ENCODE assay signal across 34 cellular contexts in the genomic region with DNA sequence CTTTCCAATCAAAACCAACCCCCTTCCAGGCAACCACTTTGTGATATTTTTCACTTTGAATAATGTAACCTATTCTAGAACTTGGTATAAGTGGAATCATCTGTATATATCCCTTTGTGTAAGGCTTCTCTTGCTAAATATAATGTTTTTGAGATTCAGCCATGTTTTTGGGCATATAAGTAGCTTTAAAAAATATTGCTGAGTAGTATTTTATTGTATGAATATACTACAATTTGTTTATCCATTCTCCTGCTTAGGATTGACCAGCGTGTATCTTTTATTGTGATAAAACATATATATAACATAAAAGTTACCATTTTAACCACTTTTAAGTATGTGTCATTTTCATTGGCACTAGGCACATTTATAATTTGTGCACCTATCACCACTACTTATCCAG.
DNase-seq lines count a peak whose midpoint lies in the region; ATAC-seq, FAIRE-seq and TF ChIP-seq lines count a peak whose summit lies in the region.
"Had no signal": no experiment of that assay in that cellular context is flagged by ENCODE, and none has a peak within 500 bp of the region (broad histone marks: within the 10 kb centered on the region; RNA-seq: fewer than 3 reads in every experiment).

No MANE protein-coding gene starts in this region.

- CTCF ChIA-PET in HepG2 (lab: Yijun Ruan, JAX; ENCODE audit: low intra/inter-chr PET ratio, low total read pairs) = no interaction called here
- CTCF ChIA-PET in A549 (lab: Yijun Ruan, JAX) = no interaction called here
- CTCF ChIA-PET in K562 (lab: Yijun Ruan, JAX; ENCODE audit: low intra/inter-chr PET ratio) = no interaction called here
- CTCF ChIA-PET in MCF 10A (lab: Yijun Ruan, JAX) = no interaction called here

- WGBS in HepG2 (ENCODE audit: low lambda C conversion rate) = 4% methylated on average over 1 of the region's 1 CpG
- WGBS in right lobe of liver (ENCODE audit: insufficient coverage, low coverage, low lambda C conversion rate, missing lambda C conversion rate) = 54% methylated on average over 1 of the region's 1 CpG
- WGBS in A549 (ENCODE audit: missing lambda C conversion rate) = 0% methylated on average over 1 of the region's 1 CpG
- WGBS in K562 (ENCODE audit: insufficient coverage, low coverage, missing lambda C conversion rate) = 0% methylated on average over 1 of the region's 1 CpG

- BruUV-seq in HepG2 (replicated peaks; lab: Mats Ljungman, UMichigan) (no TSS peak), K562 (replicated peaks; lab: Mats Ljungman, UMichigan) (no TSS peak), MCF 10A (replicated peaks; lab: Mats Ljungman, UMichigan) (no TSS peak)

- TF ChIP-seq CTCF in HepG2 (CRISPR knock-in tag; IDR thresholded peaks at IDR 0.05) = no peak
- TF ChIP-seq CTCF in right lobe of liver (IDR thresholded peaks at IDR 0.05) = no peak
- no peak for TF ChIP-seq CTCF in A549 (IDR thresholded peaks at IDR 0.05)
- TF ChIP-seq CTCF in K562 (IDR thresholded peaks at IDR 0.05 in 2 of 3, conservative IDR thresholded peaks at IDR 0.05 in 1 of 3; ENCODE audit: insufficient read depth in 2 of 3, low read depth in 1 of 3, low read length in 3 of 3) = no peak
- TF ChIP-seq CTCF in MCF 10A (IDR thresholded peaks at IDR 0.05; ENCODE audit: unreplicated experiment) = no peak

- H3K27ac Mint-ChIP-seq in MCF 10A (ENCODE audit: low read depth, unreplicated experiment) = no peak overlapping the region
- H3K27ac Mint-ChIP-seq: B cell; CD14-positive monocyte; CD4-positive, alpha-beta T cell; CD4-positive, CD25-positive, alpha-beta regulatory T cell; CD8-positive, alpha-beta memory T cell; CD8-positive, alpha-beta T cell had no signal

- H3K4me1 ChIP-seq in HepG2 (ENCODE audit: insufficient read depth, low read length) (no peaks in the 10 kb centered on the region), right lobe of liver (no peaks in the 10 kb centered on the region), A549 (no peaks in the 10 kb centered on the region), K562 (replicated peaks in 1 of 2; ENCODE audit: control insufficient read depth in 2 of 2, insufficient read depth in 2 of 2, low read length in 2 of 2) (no peaks in the 10 kb centered on the region)
- H3K4me1 ChIP-seq: BE2C; BLaER1; BLaER1 treated with 17β-estradiol and CSF1 and Interleukin-3, amounts not matched to agents 10 nM and 100 nM; Caco-2 had no signal

- TF ChIP-seq EP300 in HepG2 (IDR thresholded peaks at IDR 0.05; ENCODE audit: low read depth in 2 of 2, low read length in 2 of 2) = no peak
- TF ChIP-seq EP300 in HepG2 (CRISPR knock-in tag; IDR thresholded peaks at IDR 0.05; ENCODE audit: borderline replicate concordance) = no peak
- no peak for TF ChIP-seq EP300 in A549 (IDR thresholded peaks at IDR 0.05)
- no peak for TF ChIP-seq EP300 in K562 (IDR thresholded peaks at IDR 0.05; ENCODE audit: low read length)

- H3K79me2 ChIP-seq in HepG2 (ENCODE audit: insufficient read depth, low read length) = no peaks in the 10 kb centered on the region
- H3K79me2 ChIP-seq in K562 (ENCODE audit: control insufficient read depth, insufficient read depth, low read length) = no peaks in the 10 kb centered on the region

- DNase-seq in HepG2 (ENCODE audit: low spot score) = no peak
- DNase-seq in right lobe of liver = no peak
- no peak for DNase-seq in A549 (ENCODE audit: low read depth in 1 of 2, low spot score in 1 of 2)
- DNase-seq in K562 (ENCODE audit: extremely low read depth in 1 of 4, low spot score in 3 of 4) = no peak
- DNase-seq in SK-N-DZ (ENCODE audit: low spot score) = no peak
- no peak for DNase-seq in MCF 10A (ENCODE audit: unreplicated experiment)
- DNase-seq: 8988T; ACHN; AML-193; BE2C; C1 segment of cervical spinal cord; Caco-2; Calu3; CD4-positive, alpha-beta memory T cell; CD4-positive, alpha-beta T cell; CD4-positive, CD25-positive, alpha-beta regulatory T cell; CD8-positive, alpha-beta memory T cell; CD8-positive, alpha-beta T cell; COR-L47; DMS 273 treated with DMSO at 0.1 percent for 48 hours; DMS153; DMS53; DMS79; DMS79 treated with DMSO at 0.1 percent for 48 hours; DND-41; EL had no signal

- H3K27me3 Mint-ChIP-seq in MCF 10A (ENCODE audit: insufficient read depth, unreplicated experiment) = peaks cover under 1% of the 10 kb centered on the region
- H3K27me3 Mint-ChIP-seq: CD4-positive, alpha-beta memory T cell; CD4-positive, alpha-beta T cell; CD4-positive, CD25-positive, alpha-beta regulatory T cell had no signal

- no peaks in the 10 kb centered on the region for H3K4me1 Mint-ChIP-seq in MCF 10A (ENCODE audit: insufficient read depth, unreplicated experiment)
- H3K4me1 Mint-ChIP-seq: B cell; CD14-positive monocyte; CD4-positive, alpha-beta memory T cell; CD4-positive, CD25-positive, alpha-beta regulatory T cell; CD8-positive, alpha-beta memory T cell had no signal

- in situ Hi-C loops in HepG2 (cut with HindIII; ENCODE audit: extremely low pct_ligation_motif_present, low pct_unique_long_range_greater_than_20kb) (no loop called here), K562 (cut with MboI) (no loop called here)

- ATAC-seq in HepG2 = no peak
- no peak for ATAC-seq in right lobe of liver
- no peak for ATAC-seq in A549
- ATAC-seq in K562 = no peak
- ATAC-seq: CD8-positive, alpha-beta T cell had no signal

- no peaks in the 10 kb centered on the region for H4K20me1 ChIP-seq in HepG2 (ENCODE audit: insufficient read depth, low read length)
- H4K20me1 ChIP-seq in K562 (replicated peaks; ENCODE audit: control insufficient read depth, insufficient read depth, low read length) = no peaks in the 10 kb centered on the region
- H4K20me1 ChIP-seq: BLaER1; BLaER1 treated with 17β-estradiol and CSF1 and Interleukin-3, amounts not matched to agents 10 nM and 100 nM had no signal

- TF ChIP-seq POLR2A in HepG2 (IDR thresholded peaks at IDR 0.05; ENCODE audit: insufficient read depth in 1 of 2, low read depth in 2 of 2, low read length in 2 of 2) = no peak
- no peak for TF ChIP-seq POLR2A in right lobe of liver (IDR thresholded peaks at IDR 0.05)
- no peak for TF ChIP-seq POLR2A in A549 (IDR thresholded peaks at IDR 0.05; ENCODE audit: low read length)
- TF ChIP-seq POLR2A in K562 (conservative IDR thresholded peaks at IDR 0.05) = no peak

- H3K9me1 ChIP-seq in K562 (ENCODE audit: control insufficient read depth, insufficient read depth, low read length) = no peaks in the 10 kb centered on the region

- FAIRE-seq in HepG2 (lab: Jason Lieb, UNC) = no peak
- no peak for FAIRE-seq in A549 (lab: Jason Lieb, UNC)
- FAIRE-seq in K562 (lab: Jason Lieb, UNC) = no peak
- FAIRE-seq: A204.1, D721Med had no signal

- H3K4me2 ChIP-seq in HepG2 (ENCODE audit: low read depth, low read length) = no peak overlapping the region
- H3K4me2 ChIP-seq in A549 = no peak overlapping the region
- no peak overlapping the region for H3K4me2 ChIP-seq in K562 (ENCODE audit: insufficient read depth, low read length)
- H3K4me2 ChIP-seq: BLaER1; BLaER1 treated with 17β-estradiol and CSF1 and Interleukin-3, amounts not matched to agents 10 nM and 100 nM had no signal

- H3K4me3 ChIP-seq in HepG2 (replicated peaks in 1 of 3; ENCODE audit: insufficient read depth in 1 of 3, low read depth in 2 of 3, low read length in 3 of 3) (no peak overlapping the region), right lobe of liver (no peak overlapping the region), A549 (no peak overlapping the region), K562 (no peak overlapping the region)
- H3K4me3 ChIP-seq: BLaER1; BLaER1 treated with 17β-estradiol and CSF1 and Interleukin-3, amounts not matched to agents 10 nM and 100 nM had no signal

- H3K4me3 Mint-ChIP-seq in MCF 10A (ENCODE audit: unreplicated experiment) = no peak overlapping the region
- H3K4me3 Mint-ChIP-seq: B cell; CD14-positive monocyte; CD4-positive, alpha-beta memory T cell; CD4-positive, alpha-beta T cell; CD4-positive, CD25-positive, alpha-beta regulatory T cell; CD8-positive, alpha-beta memory T cell; CD8-positive, alpha-beta T cell had no signal

- POLR2A ChIA-PET in HepG2 (lab: Yijun Ruan, JAX) = no interaction called here
- POLR2A ChIA-PET in A549 (lab: Yijun Ruan, JAX) = no interaction called here
- POLR2A ChIA-PET in K562 (lab: Yijun Ruan, JAX) = no interaction called here
- POLR2A ChIA-PET in MCF 10A (lab: Yijun Ruan, JAX) = no interaction called here

- no peaks in the 10 kb centered on the region for H3K36me3 Mint-ChIP-seq in MCF 10A (ENCODE audit: insufficient read depth, unreplicated experiment)
- H3K36me3 Mint-ChIP-seq: CD14-positive monocyte; CD4-positive, alpha-beta memory T cell; CD4-positive, CD25-positive, alpha-beta regulatory T cell; CD8-positive, alpha-beta memory T cell; CD8-positive, alpha-beta T cell had no signal

- H3K36me3 ChIP-seq in HepG2 (replicated peaks in 1 of 2; ENCODE audit: control insufficient read depth in 1 of 2, insufficient read depth in 2 of 2, low read length in 2 of 2) = no peaks in the 10 kb centered on the region
- no peaks in the 10 kb centered on the region for H3K36me3 ChIP-seq in right lobe of liver
- no peaks in the 10 kb centered on the region for H3K36me3 ChIP-seq in K562 (ENCODE audit: control insufficient read depth, insufficient read depth, low read length)
- H3K36me3 ChIP-seq: BE2C; BLaER1; BLaER1 treated with 17β-estradiol and CSF1 and Interleukin-3, amounts not matched to agents 10 nM and 100 nM had no signal

- TF ChIP-seq RAD21 in HepG2 (CRISPR knock-in tag; IDR thresholded peaks at IDR 0.05) (no peak), A549 (conservative IDR thresholded peaks at IDR 0.05 in 1 of 2, IDR thresholded peaks at IDR 0.05 in 1 of 2) (no peak), K562 (CRISPR knock-in tag; conservative IDR thresholded peaks at IDR 0.05 in 1 of 2, IDR thresholded peaks at IDR 0.05 in 1 of 2) (no peak)

- intact Hi-C loops in HepG2 (cut with micrococcal nuclease; ENCODE audit: unreplicated experiment) (no loop called here), right lobe of liver (cut with DNase I) (no loop called here), K562 (cut with micrococcal nuclease) (no loop called here), MCF 10A (cut with micrococcal nuclease) (no loop called here)

- no peaks in the 10 kb centered on the region for H3K27me3 ChIP-seq in HepG2 (ENCODE audit: control insufficient read depth in 1 of 2, insufficient read depth in 2 of 2, low read length in 2 of 2)
- no peaks in the 10 kb centered on the region for H3K27me3 ChIP-seq in right lobe of liver
- H3K27me3 ChIP-seq in K562 (ENCODE audit: control insufficient read depth in 2 of 2, insufficient read depth in 2 of 2, low read length in 2 of 2) = no peaks in the 10 kb centered on the region
- H3K27me3 ChIP-seq: BE2C; BLaER1; BLaER1 treated with 17β-estradiol and CSF1 and Interleukin-3, amounts not matched to agents 10 nM and 100 nM had no signal

- H3K27ac ChIP-seq in HepG2 (ENCODE audit: extremely low read length, insufficient read depth, low read length) (no peak overlapping the region), right lobe of liver (no peak overlapping the region), A549 (no peak overlapping the region), K562 (ENCODE audit: extremely low read depth, low read depth, low read length) (no peak overlapping the region)
- H3K27ac ChIP-seq: 22Rv1; BLaER1; BLaER1 treated with 17β-estradiol and CSF1 and Interleukin-3, amounts not matched to agents 10 nM and 100 nM; C4-2B had no signal

- H2AFZ ChIP-seq in HepG2 (ENCODE audit: low read length) (no peak overlapping the region), K562 (ENCODE audit: low read depth, low read length) (no peak overlapping the region)

- no peak overlapping the region for H3K9ac ChIP-seq in HepG2 (ENCODE audit: insufficient read depth, low read depth, low read length)
- H3K9ac ChIP-seq in K562 (ENCODE audit: insufficient read depth in 1 of 2, low read depth in 2 of 2, low read length in 2 of 2) = no peak overlapping the region
- H3K9ac ChIP-seq: BLaER1; BLaER1 treated with 17β-estradiol and CSF1 and Interleukin-3, amounts not matched to agents 10 nM and 100 nM had no signal

- H3K9me3 Mint-ChIP-seq in MCF 10A (ENCODE audit: unreplicated experiment) = peaks cover 14% of the 10 kb centered on the region

- H3K9me3 ChIP-seq in HepG2 (ENCODE audit: low read length) (no peaks in the 10 kb centered on the region), right lobe of liver (no peaks in the 10 kb centered on the region), A549 (no peaks in the 10 kb centered on the region), K562 (replicated peaks; ENCODE audit: control insufficient read depth, insufficient read depth, low read depth, low read length) (no peaks in the 10 kb centered on the region)
- H3K9me3 ChIP-seq: BE2C, Caco-2 had no signal
